ENCODE assay signal across 13 cellular contexts in the genomic region with DNA sequence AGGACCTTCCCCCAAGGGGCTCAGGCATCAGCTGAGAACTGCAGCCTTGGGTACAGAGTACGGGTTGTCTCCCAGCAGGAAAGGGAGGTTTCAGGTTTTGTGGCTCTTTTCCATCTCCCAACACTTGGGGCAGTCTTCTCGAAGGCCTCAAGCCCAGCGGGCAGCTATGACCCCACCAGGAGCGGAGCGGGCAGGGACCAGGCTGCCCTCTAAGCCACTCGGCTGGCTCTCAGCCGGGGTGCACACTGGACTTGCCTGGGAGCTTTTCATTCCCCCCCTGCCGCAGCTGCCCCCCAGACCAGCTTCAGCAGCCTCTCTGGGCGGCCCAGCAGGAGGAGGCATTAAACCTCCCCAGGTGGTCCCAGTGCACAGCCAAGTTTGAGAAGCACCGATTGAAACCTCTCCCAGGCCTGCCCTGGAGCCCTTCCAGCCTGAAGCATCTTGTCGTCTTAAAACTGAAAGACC. TPM values are rescaled to one million over a fixed set of nuclear protein-coding genes. Genes with fewer than 3 reads are reported as not detected.
A peak's percentile ranks its signal among the peaks of the same experiment; 100 is the strongest.
DNase-seq lines count a peak whose midpoint lies in the region; ATAC-seq and TF ChIP-seq lines count a peak whose summit lies in the region.
"Had no signal": no experiment of that assay in that cellular context is flagged by ENCODE, and none has a peak within 500 bp of the region (broad histone marks: within the 10 kb centered on the region; RNA-seq: fewer than 3 reads in every experiment).

No MANE protein-coding gene starts in this region.

- peaks cover 18% of the 10 kb centered on the region for H4K20me1 ChIP-seq in osteoblast (ENCODE audit: insufficient read depth, low read length)

- H3K9me3 Mint-ChIP-seq in T-helper 2 cell treated with Interferon-gamma antibody and Interleukin-4, amounts not matched to agents 5 μg/mL and 100 μg/mL, for 36 hours, result no peaks in the 10 kb centered on the region
- H3K9me3 Mint-ChIP-seq: naive thymus-derived CD4-positive, alpha-beta T cell had no signal

- no peak overlapping the region for H2AFZ ChIP-seq in osteoblast (ENCODE audit: low read length)

- no peak overlapping the region for H3K4me3 Mint-ChIP-seq in T-helper 2 cell treated with Interferon-gamma antibody and Interleukin-4, amounts not matched to agents 5 μg/mL and 100 μg/mL, for 36 hours
- H3K4me3 Mint-ChIP-seq: activated CD8-positive, alpha-beta memory T cell treated with anti-CD3 and anti-CD28 coated beads, Interleukin-2, amount 10 ng/mL, durations not matched to agents 7 days and 5 days; naive thymus-derived CD4-positive, alpha-beta T cell had no signal

- H3K27me3 Mint-ChIP-seq in T-helper 2 cell treated with Interferon-gamma antibody and Interleukin-4, amounts not matched to agents 5 μg/mL and 100 μg/mL, for 36 hours (ENCODE audit: low read depth), result peaks cover 10% of the 10 kb centered on the region

- no peak overlapping the region for H3K27ac Mint-ChIP-seq in T-helper 2 cell treated with Interferon-gamma antibody and Interleukin-4, amounts not matched to agents 5 μg/mL and 100 μg/mL, for 36 hours
- H3K27ac Mint-ChIP-seq: activated CD8-positive, alpha-beta memory T cell treated with anti-CD3 and anti-CD28 coated beads, Interleukin-2, amount 10 ng/mL, durations not matched to agents 7 days and 5 days; naive thymus-derived CD4-positive, alpha-beta T cell had no signal

- no peaks in the 10 kb centered on the region for H3K4me1 Mint-ChIP-seq in T-helper 2 cell treated with Interferon-gamma antibody and Interleukin-4, amounts not matched to agents 5 μg/mL and 100 μg/mL, for 36 hours (ENCODE audit: low read depth)

- no peaks in the 10 kb centered on the region for H3K79me2 ChIP-seq in osteoblast (ENCODE audit: insufficient read depth, low read length)

- H3K4me1 ChIP-seq in RWPE2 (ENCODE audit: insufficient read depth, poor library complexity, severe bottlenecking) (no peaks in the 10 kb centered on the region), osteoblast (ENCODE audit: insufficient read depth, low read length) (no peaks in the 10 kb centered on the region)

- H3K4me2 ChIP-seq in osteoblast (ENCODE audit: insufficient read depth, low read length), result no peak overlapping the region

- H3K36me3 ChIP-seq in RWPE2 (ENCODE audit: low read depth), result no peaks in the 10 kb centered on the region
- no peaks in the 10 kb centered on the region for H3K36me3 ChIP-seq in osteoblast (ENCODE audit: insufficient read depth, low read length)
- H3K36me3 ChIP-seq: upper lobe of left lung had no signal

- H3K27me3 ChIP-seq in RWPE2 (ENCODE audit: insufficient read depth, poor library complexity, severe bottlenecking) (peaks cover 52% of the 10 kb centered on the region), osteoblast (ENCODE audit: insufficient read depth, low read length) (peaks cover 44% of the 10 kb centered on the region)

- H3K9me3 ChIP-seq in RWPE2 (ENCODE audit: severe bottlenecking), result no peaks in the 10 kb centered on the region
- H3K9me3 ChIP-seq in osteoblast (ENCODE audit: low read depth, low read length), result no peaks in the 10 kb centered on the region
- H3K9me3 ChIP-seq: upper lobe of left lung had no signal

- TF ChIP-seq CTCF in RWPE2 (IDR thresholded peaks at IDR 0.05; ENCODE audit: poor library complexity, severe bottlenecking) (no peak), fibroblast of pulmonary artery (IDR thresholded peaks at IDR 0.05; ENCODE audit: low read length, missing control alignments) (peak; percentile 49), osteoblast (IDR thresholded peaks at IDR 0.05; ENCODE audit: extremely low read depth, low read depth, low read length) (peak; percentile 29)

- DNase-seq in ELR (ENCODE audit: low read depth) (peak; percentile 39), RWPE2 (ENCODE audit: low spot score) (no peak), fibroblast of pulmonary artery (ENCODE audit: low read depth) (peak; percentile 48), osteoblast (ENCODE audit: insufficient read length, low spot score, missing footprints) (peak; percentile 89), foreskin melanocyte (no peak)
- DNase-seq in T-helper 2 cell treated with Interferon-gamma antibody and Interleukin-4, amounts not matched to agents 5 μg/mL and 100 μg/mL, for 36 hours (ENCODE audit: low spot score), result no peak
- DNase-seq in effector CD4-positive, alpha-beta T cell, result no peak
- DNase-seq: activated CD8-positive, alpha-beta memory T cell treated with anti-CD3 and anti-CD28 coated beads, Interleukin-2, amount 10 ng/mL, durations not matched to agents 7 days and 5 days; naive thymus-derived CD4-positive, alpha-beta T cell; NCI-H2171 had no signal

- no peak overlapping the region for H3K4me3 ChIP-seq in RWPE2 (ENCODE audit: severe bottlenecking)
- no peak overlapping the region for H3K4me3 ChIP-seq in fibroblast of pulmonary artery (replicated peaks; ENCODE audit: low read depth, low read length)
- no peak overlapping the region for H3K4me3 ChIP-seq in osteoblast (ENCODE audit: insufficient read depth, low read length)
- H3K4me3 ChIP-seq: SK-N-MC, upper lobe of left lung had no signal

- no peaks in the 10 kb centered on the region for H3K36me3 Mint-ChIP-seq in T-helper 2 cell treated with Interferon-gamma antibody and Interleukin-4, amounts not matched to agents 5 μg/mL and 100 μg/mL, for 36 hours (ENCODE audit: low read depth)
- H3K36me3 Mint-ChIP-seq: activated CD8-positive, alpha-beta memory T cell treated with anti-CD3 and anti-CD28 coated beads, Interleukin-2, amount 10 ng/mL, durations not matched to agents 7 days and 5 days; naive thymus-derived CD4-positive, alpha-beta T cell had no signal

- no peak overlapping the region for H3K27ac ChIP-seq in RWPE2 (ENCODE audit: poor library complexity, severe bottlenecking)
- H3K27ac ChIP-seq in osteoblast (ENCODE audit: low read depth, low read length), result no peak overlapping the region
- H3K27ac ChIP-seq: SK-N-MC, upper lobe of left lung had no signal

- ATAC-seq in RWPE2 (ENCODE audit: low read depth) (peak; percentile 40; the same call in 2 of the 3 replicates), HG02884 (IDR thresholded peaks at IDR 0.05; ENCODE audit: unreplicated experiment) (no peak)
- ATAC-seq: activated CD8-positive, alpha-beta memory T cell treated with anti-CD3 and anti-CD28 coated beads, Interleukin-2, amount 10 ng/mL, durations not matched to agents 7 days and 5 days; naive thymus-derived CD4-positive, alpha-beta T cell had no signal

RNA-seq across cellular contexts. Expression of gene NTNG2, which starts 20.8 kb away (rescaled TPM):
- total RNA-seq in osteoblast, result 9.4 and 13.0 TPM in 2 replicates

Comparison
In these comparisons a context has a peak if more than half of its experiments do, and no peak if none do; other contexts are left out.
1. DNase-seq: peak in ELR (single experiment), fibroblast of pulmonary artery (single experiment) and osteoblast (single experiment); none in RWPE2 (single experiment), T-helper 2 cell treated with Interferon-gamma antibody and Interleukin-4, amounts not matched to agents 5 μg/mL and 100 μg/mL, for 36 hours (single experiment), foreskin melanocyte (single experiment) and effector CD4-positive, alpha-beta T cell (single experiment).